1 cellular context compared by ENCODE assay signal in the genomic region with DNA sequence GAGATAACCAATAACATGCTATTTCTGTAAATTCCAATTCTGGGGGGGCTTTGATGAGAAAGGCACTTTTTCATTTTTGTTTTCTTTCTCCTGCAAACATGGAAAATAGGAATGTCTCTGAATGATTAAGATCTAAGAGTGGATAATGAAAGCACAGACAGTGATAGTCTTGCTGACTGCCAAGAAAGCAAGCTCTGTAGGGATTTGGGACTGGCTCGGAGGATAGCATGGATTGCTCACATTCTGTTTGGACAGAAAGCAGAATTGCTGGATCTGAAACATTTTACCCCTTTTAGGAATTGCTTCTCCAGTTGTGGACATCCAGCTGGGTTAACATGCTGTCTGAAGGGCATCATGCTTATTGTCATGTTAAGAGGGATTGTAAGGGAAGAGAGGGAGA.
TF ChIP-seq lines count a peak whose summit lies in the region.

No MANE protein-coding gene starts in this region.

TF ChIP-seq in GM23338, 12 proteins besides CTCF, POLR2A, EP300 and RAD21 (continued from another document):
- TF ChIP-seq, protein P1, sequence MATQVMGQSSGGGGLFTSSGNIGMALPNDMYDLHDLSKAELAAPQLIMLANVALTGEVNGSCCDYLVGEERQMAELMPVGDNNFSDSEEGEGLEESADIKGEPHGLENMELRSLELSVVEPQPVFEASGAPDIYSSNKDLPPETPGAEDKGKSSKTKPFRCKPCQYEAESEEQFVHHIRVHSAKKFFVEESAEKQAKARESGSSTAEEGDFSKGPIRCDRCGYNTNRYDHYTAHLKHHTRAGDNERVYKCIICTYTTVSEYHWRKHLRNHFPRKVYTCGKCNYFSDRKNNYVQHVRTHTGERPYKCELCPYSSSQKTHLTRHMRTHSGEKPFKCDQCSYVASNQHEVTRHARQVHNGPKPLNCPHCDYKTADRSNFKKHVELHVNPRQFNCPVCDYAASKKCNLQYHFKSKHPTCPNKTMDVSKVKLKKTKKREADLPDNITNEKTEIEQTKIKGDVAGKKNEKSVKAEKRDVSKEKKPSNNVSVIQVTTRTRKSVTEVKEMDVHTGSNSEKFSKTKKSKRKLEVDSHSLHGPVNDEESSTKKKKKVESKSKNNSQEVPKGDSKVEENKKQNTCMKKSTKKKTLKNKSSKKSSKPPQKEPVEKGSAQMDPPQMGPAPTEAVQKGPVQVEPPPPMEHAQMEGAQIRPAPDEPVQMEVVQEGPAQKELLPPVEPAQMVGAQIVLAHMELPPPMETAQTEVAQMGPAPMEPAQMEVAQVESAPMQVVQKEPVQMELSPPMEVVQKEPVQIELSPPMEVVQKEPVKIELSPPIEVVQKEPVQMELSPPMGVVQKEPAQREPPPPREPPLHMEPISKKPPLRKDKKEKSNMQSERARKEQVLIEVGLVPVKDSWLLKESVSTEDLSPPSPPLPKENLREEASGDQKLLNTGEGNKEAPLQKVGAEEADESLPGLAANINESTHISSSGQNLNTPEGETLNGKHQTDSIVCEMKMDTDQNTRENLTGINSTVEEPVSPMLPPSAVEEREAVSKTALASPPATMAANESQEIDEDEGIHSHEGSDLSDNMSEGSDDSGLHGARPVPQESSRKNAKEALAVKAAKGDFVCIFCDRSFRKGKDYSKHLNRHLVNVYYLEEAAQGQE (IDR thresholded peaks at IDR 0.05; ENCODE audit: unreplicated experiment) = no peak
- TF ChIP-seq POLR2AphosphoS5 (IDR thresholded peaks at IDR 0.05; ENCODE audit: low read depth) (no peak), ZNF114 (CRISPR knock-in tag; IDR thresholded peaks at IDR 0.05) (no peak), EZH2phosphoT487 (IDR thresholded peaks at IDR 0.05; ENCODE audit: unreplicated experiment) (no peak), NANOG (IDR thresholded peaks at IDR 0.05; ENCODE audit: borderline replicate concordance) (no peak), STAT1 (IDR thresholded peaks at IDR 0.05; ENCODE audit: unreplicated experiment) (no peak), JUNB (IDR thresholded peaks at IDR 0.05; ENCODE audit: unreplicated experiment) (no peak), ZNF331 (CRISPR knock-in tag; IDR thresholded peaks at IDR 0.05; ENCODE audit: low read depth) (no peak)
- TF ChIP-seq, protein P2, sequence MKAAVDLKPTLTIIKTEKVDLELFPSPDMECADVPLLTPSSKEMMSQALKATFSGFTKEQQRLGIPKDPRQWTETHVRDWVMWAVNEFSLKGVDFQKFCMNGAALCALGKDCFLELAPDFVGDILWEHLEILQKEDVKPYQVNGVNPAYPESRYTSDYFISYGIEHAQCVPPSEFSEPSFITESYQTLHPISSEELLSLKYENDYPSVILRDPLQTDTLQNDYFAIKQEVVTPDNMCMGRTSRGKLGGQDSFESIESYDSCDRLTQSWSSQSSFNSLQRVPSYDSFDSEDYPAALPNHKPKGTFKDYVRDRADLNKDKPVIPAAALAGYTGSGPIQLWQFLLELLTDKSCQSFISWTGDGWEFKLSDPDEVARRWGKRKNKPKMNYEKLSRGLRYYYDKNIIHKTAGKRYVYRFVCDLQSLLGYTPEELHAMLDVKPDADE (IDR thresholded peaks at IDR 0.05) = no peak
